15 cellular contexts compared by ENCODE assay signal in genomic region chr15:35630570-35630969, GRCh38.
DNase-seq lines count a peak whose midpoint lies in the region; ATAC-seq and TF ChIP-seq lines count a peak whose summit lies in the region.
"Had no signal": no experiment of that assay in that cellular context is flagged by ENCODE, and none has a peak within 500 bp of the region (broad histone marks: within the 10 kb centered on the region; RNA-seq: fewer than 3 reads in every experiment).

No MANE protein-coding gene starts in this region.

- H3K4me3 ChIP-seq in neural progenitor cell, result no peak overlapping the region

- H3F3A ChIP-seq in neural progenitor cell (ENCODE audit: low read depth), result no peaks in the 10 kb centered on the region

- H2AFZ ChIP-seq in neural progenitor cell (replicated peaks), result peak overlapping the region; percentile 84

- no peaks in the 10 kb centered on the region for H3K9me3 Mint-ChIP-seq in neural progenitor cell
- H3K9me3 Mint-ChIP-seq: stimulated activated naive CD8-positive, alpha-beta T cell treated with anti-CD3 and anti-CD28 coated beads, Interleukin-15, amount 100 ng/mL, for 72 hours had no signal

- H3K9ac ChIP-seq in neural progenitor cell, result no peak overlapping the region
- H3K9ac ChIP-seq: KMS-11 had no signal

- H3K36me3 Mint-ChIP-seq in neural progenitor cell, result no peaks in the 10 kb centered on the region
- H3K36me3 Mint-ChIP-seq: CD8-positive, alpha-beta memory T cell had no signal

- H3K36me3 ChIP-seq in neural progenitor cell, result no peaks in the 10 kb centered on the region

- TF ChIP-seq CTCF in foreskin keratinocyte (conservative IDR thresholded peaks at IDR 0.05) (no peak), neural progenitor cell (IDR thresholded peaks at IDR 0.05) (no peak)

- H3K27ac Mint-ChIP-seq in neural progenitor cell, result no peak overlapping the region
- H3K27ac Mint-ChIP-seq: CD8-positive, alpha-beta memory T cell; stimulated activated naive CD8-positive, alpha-beta T cell treated with anti-CD3 and anti-CD28 coated beads, Interleukin-15, amount 100 ng/mL, for 72 hours had no signal

- no peaks in the 10 kb centered on the region for H3K27me3 Mint-ChIP-seq in neural progenitor cell (ENCODE audit: insufficient read depth, low read depth)

- H3K79me2 ChIP-seq in neural progenitor cell (ENCODE audit: low read depth), result no peaks in the 10 kb centered on the region

- no peaks in the 10 kb centered on the region for H3K9me3 ChIP-seq in neural progenitor cell (ENCODE audit: low read depth)

- no peak for ATAC-seq in foreskin keratinocyte
- ATAC-seq in GM18907 (IDR thresholded peaks at IDR 0.05; ENCODE audit: unreplicated experiment), result no peak
- ATAC-seq in GM21723 (IDR thresholded peaks at IDR 0.05; ENCODE audit: unreplicated experiment), result no peak
- ATAC-seq: stimulated activated naive CD8-positive, alpha-beta T cell treated with anti-CD3 and anti-CD28 coated beads, Interleukin-15, amount 100 ng/mL, for 72 hours had no signal

- DNase-seq in HuH-7.5 (ENCODE audit: low spot score) (peak; percentile 15), OCI-M1 (lab: John Stamatoyannopoulos, UW) (peak; percentile 31), foreskin keratinocyte (peak; percentile 12 to 29), neural progenitor cell (ENCODE audit: low spot score) (no peak), dermis blood vessel endothelial cell (no peak), SW 1271 (lab: John Stamatoyannopoulos, UW) (no peak)
- DNase-seq: CD8-positive, alpha-beta memory T cell; cerebellar nuclear complex; foreskin fibroblast; NCI-H446 treated with DMSO at 0.1 percent for 48 hours; stimulated activated CD4-positive, alpha-beta T cell treated with anti-CD3 and anti-CD28 coated beads, Interleukin-4, amount 100 ng/mL, for 1 hour; stimulated activated naive CD8-positive, alpha-beta T cell treated with anti-CD3 and anti-CD28 coated beads, Interleukin-15, amount 100 ng/mL, for 72 hours had no signal

- H3K4me3 Mint-ChIP-seq in neural progenitor cell, result no peak overlapping the region
- H3K4me3 Mint-ChIP-seq: CD8-positive, alpha-beta memory T cell; stimulated activated naive CD8-positive, alpha-beta T cell treated with anti-CD3 and anti-CD28 coated beads, Interleukin-15, amount 100 ng/mL, for 72 hours had no signal

- no peaks in the 10 kb centered on the region for H3K4me1 ChIP-seq in foreskin keratinocyte
- H3K4me1 ChIP-seq in neural progenitor cell, result peaks cover 18% of the 10 kb centered on the region

- H3K27me3 ChIP-seq in foreskin keratinocyte (no peaks in the 10 kb centered on the region), neural progenitor cell (no peaks in the 10 kb centered on the region)

- H4K20me1 ChIP-seq in neural progenitor cell (ENCODE audit: low read depth), result no peaks in the 10 kb centered on the region

- no peak overlapping the region for H3K27ac ChIP-seq in foreskin keratinocyte
- no peak overlapping the region for H3K27ac ChIP-seq in neural progenitor cell
- H3K27ac ChIP-seq: KMS-11 had no signal

- H3K4me1 Mint-ChIP-seq in neural progenitor cell, result peaks cover 9% of the 10 kb centered on the region
- H3K4me1 Mint-ChIP-seq: CD8-positive, alpha-beta memory T cell; stimulated activated naive CD8-positive, alpha-beta T cell treated with anti-CD3 and anti-CD28 coated beads, Interleukin-15, amount 100 ng/mL, for 72 hours had no signal

- no peak overlapping the region for H3K4me2 ChIP-seq in neural progenitor cell
- H3K4me2 ChIP-seq: KMS-11 had no signal

Comparison
In these comparisons a context has a peak if more than half of its experiments do, and no peak if none do; other contexts are left out.
1. DNase-seq: peak in HuH-7.5 (single experiment), OCI-M1 (single experiment) and foreskin keratinocyte (2 of 2); none in neural progenitor cell (single experiment), dermis blood vessel endothelial cell (single experiment) and SW 1271 (0 of 2).